In genomic region chr3:62677926-62678325, GRCh38 we compare ENCODE assay signal across 1 cellular context.
TF ChIP-seq lines count a peak whose summit lies in the region.

No MANE protein-coding gene starts in this region.

TF ChIP-seq in GM23338, 12 proteins besides CTCF, POLR2A, EP300 and RAD21 (continued from another document):
- no peak for TF ChIP-seq REST (IDR thresholded peaks at IDR 0.05; ENCODE audit: unreplicated experiment)
- TF ChIP-seq POLR2AphosphoS5 (IDR thresholded peaks at IDR 0.05; ENCODE audit: low read depth) = no peak
